Comparison of ENCODE assay signal across 23 cellular contexts in the genomic region with DNA sequence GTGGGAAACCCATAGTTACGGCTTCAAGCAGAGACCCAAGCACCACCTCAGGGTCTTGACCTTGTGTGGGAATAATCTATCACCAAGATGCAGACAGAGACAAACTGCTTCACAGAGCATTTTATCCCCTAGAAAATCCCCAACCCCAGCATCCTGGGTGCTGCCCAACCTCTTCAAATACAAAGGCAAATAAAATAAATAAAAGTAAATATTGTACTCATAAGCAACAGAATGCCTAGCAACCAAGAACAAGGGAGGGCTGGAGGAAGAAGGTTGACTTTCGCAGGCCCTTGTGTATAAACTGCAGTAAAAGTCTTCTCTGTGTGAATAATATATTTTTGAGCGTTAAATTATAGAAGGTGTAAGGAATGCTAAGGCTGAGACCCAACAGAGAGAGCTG.
DNase-seq lines count a peak whose midpoint lies in the region; ATAC-seq and TF ChIP-seq lines count a peak whose summit lies in the region.
"Had no signal": no experiment of that assay in that cellular context is flagged by ENCODE, and none has a peak within 500 bp of the region (broad histone marks: within the 10 kb centered on the region; RNA-seq: fewer than 3 reads in every experiment).

No MANE protein-coding gene starts in this region.

- no peaks in the 10 kb centered on the region for H3K9me2 ChIP-seq in hepatocyte (replicated peaks; ENCODE audit: insufficient read depth)

- no peaks in the 10 kb centered on the region for H3K27me3 ChIP-seq in hepatocyte
- no peaks in the 10 kb centered on the region for H3K27me3 ChIP-seq in neural progenitor cell
- H3K27me3 ChIP-seq: dorsolateral prefrontal cortex had no signal

- H3K27ac ChIP-seq in hepatocyte = peak overlapping the region; percentile 75
- no peak overlapping the region for H3K27ac ChIP-seq in neural progenitor cell
- H3K27ac ChIP-seq: dorsolateral prefrontal cortex had no signal

- H3K9ac ChIP-seq in neural progenitor cell = no peak overlapping the region

- no peak overlapping the region for H3K4me3 Mint-ChIP-seq in neural progenitor cell
- H3K4me3 Mint-ChIP-seq: central memory CD8-positive, alpha-beta T cell; H9; stimulated activated naive B cell treated with anti-CD40 and anti-IgM and Interleukin-4, amounts not matched to agents 10 μg/mL and 1 μg/mL and 100 μg/mL, for 72 hours had no signal

- 76% methylated on average over 3 of the region's 3 CpGs for WGBS in hepatocyte (ENCODE audit: low lambda C conversion rate, missing lambda C conversion rate)

- H3K4me1 ChIP-seq in hepatocyte (ENCODE audit: insufficient read depth) (peaks cover 31% of the 10 kb centered on the region), neural progenitor cell (peaks cover 17% of the 10 kb centered on the region)

- H3K27ac Mint-ChIP-seq in neural progenitor cell = peak overlapping the region; percentile 69
- H3K27ac Mint-ChIP-seq: stimulated activated naive B cell treated with anti-CD40 and anti-IgM and Interleukin-4, amounts not matched to agents 10 μg/mL and 1 μg/mL and 100 μg/mL, for 72 hours had no signal

- H4K20me1 ChIP-seq in hepatocyte (ENCODE audit: insufficient read depth, poor library complexity, severe bottlenecking) (no peaks in the 10 kb centered on the region), neural progenitor cell (ENCODE audit: low read depth) (no peaks in the 10 kb centered on the region)

- H3K9me3 Mint-ChIP-seq in neural progenitor cell = peaks cover 3% of the 10 kb centered on the region
- H3K9me3 Mint-ChIP-seq: central memory CD8-positive, alpha-beta T cell; H9 had no signal

- ATAC-seq in HG02798 (IDR thresholded peaks at IDR 0.05; ENCODE audit: poor library complexity, unreplicated experiment) = no peak
- ATAC-seq: left ventricle myocardium superior, PC-3 had no signal

- TF ChIP-seq CTCF in hepatocyte (IDR thresholded peaks at IDR 0.05; ENCODE audit: poor library complexity) (no peak), neural progenitor cell (IDR thresholded peaks at IDR 0.05) (no peak)

- H3K9me3 ChIP-seq in hepatocyte (ENCODE audit: low read depth) (no peaks in the 10 kb centered on the region), neural progenitor cell (ENCODE audit: low read depth) (no peaks in the 10 kb centered on the region)

- no peaks in the 10 kb centered on the region for H3K79me2 ChIP-seq in hepatocyte
- H3K79me2 ChIP-seq in neural progenitor cell (ENCODE audit: low read depth) = no peaks in the 10 kb centered on the region

- DNase-seq in NCI-H82 (lab: John Stamatoyannopoulos, UW) (peak; percentile 35), NCI-H82 treated with DMSO at 0.1 percent for 48 hours (lab: John Stamatoyannopoulos, UW; ENCODE audit: unreplicated experiment) (no peak), hepatocyte (ENCODE audit: low spot score) (no peak), neural progenitor cell (ENCODE audit: low spot score) (no peak), SKM-1 (lab: John Stamatoyannopoulos, UW; ENCODE audit: unreplicated experiment) (no peak), KBM-7 (no peak), NCI-H345 (lab: John Stamatoyannopoulos, UW) (no peak)
- DNase-seq: activated CD4-positive, alpha-beta T cell treated with anti-CD3 and anti-CD28 coated beads for 4 hours; activated CD8-positive, alpha-beta memory T cell treated with anti-CD3 and anti-CD28 coated beads for 24 hours; activated gamma-delta T cell treated with Interleukin-2 at 50 U/mL for 16 hours; DMS79; dorsolateral prefrontal cortex; GF-D8; left ventricle myocardium superior; NCI-H1417; NCI-H2107; NK-92 treated with Interleukin-12 subunit alpha and Interleukin-12 subunit beta, amount 100 ng/mL, for 24 hours; stimulated activated naive B cell treated with anti-CD40 and anti-IgM and Interleukin-4, amounts not matched to agents 10 μg/mL and 1 μg/mL and 100 μg/mL, for 72 hours had no signal

- in situ Hi-C loops in KBM-7 (cut with MboI; ENCODE audit: low pct_unique_long_range_greater_than_20kb, low sequenced_read_pairs) = no loop called here

- H3K36me3 Mint-ChIP-seq in neural progenitor cell = peaks cover 2% of the 10 kb centered on the region
- H3K36me3 Mint-ChIP-seq: stimulated activated naive B cell treated with anti-CD40 and anti-IgM and Interleukin-4, amounts not matched to agents 10 μg/mL and 1 μg/mL and 100 μg/mL, for 72 hours had no signal

- peaks cover 24% of the 10 kb centered on the region for H3K4me1 Mint-ChIP-seq in neural progenitor cell
- H3K4me1 Mint-ChIP-seq: central memory CD8-positive, alpha-beta T cell; stimulated activated naive B cell treated with anti-CD40 and anti-IgM and Interleukin-4, amounts not matched to agents 10 μg/mL and 1 μg/mL and 100 μg/mL, for 72 hours had no signal

- H3K4me2 ChIP-seq in hepatocyte (no peak overlapping the region), neural progenitor cell (no peak overlapping the region)

- H2AFZ ChIP-seq in hepatocyte = no peak overlapping the region
- no peak overlapping the region for H2AFZ ChIP-seq in neural progenitor cell (replicated peaks)

- H3K4me3 ChIP-seq in hepatocyte (no peak overlapping the region), neural progenitor cell (no peak overlapping the region)
- H3K4me3 ChIP-seq: dorsolateral prefrontal cortex, K562 had no signal

- H3K27me3 Mint-ChIP-seq in neural progenitor cell (ENCODE audit: insufficient read depth, low read depth) = peaks cover 5% of the 10 kb centered on the region
- H3K27me3 Mint-ChIP-seq: stimulated activated naive B cell treated with anti-CD40 and anti-IgM and Interleukin-4, amounts not matched to agents 10 μg/mL and 1 μg/mL and 100 μg/mL, for 72 hours had no signal

- H3F3A ChIP-seq in neural progenitor cell (ENCODE audit: low read depth) = no peaks in the 10 kb centered on the region

- no peaks in the 10 kb centered on the region for H3K36me3 ChIP-seq in hepatocyte (replicated peaks; ENCODE audit: insufficient read depth, low read depth)
- no peaks in the 10 kb centered on the region for H3K36me3 ChIP-seq in neural progenitor cell
